1 cellular context compared by ENCODE assay signal in genomic region chr10:110872145-110872983, GRCh38.
A peak's percentile ranks its signal among the peaks of the same experiment; 100 is the strongest.
TF ChIP-seq lines count a peak whose summit lies in the region.

No MANE protein-coding gene starts in this region.

TF ChIP-seq in K562, 482 proteins besides CTCF, POLR2A, EP300 and RAD21 (continued from another document):
- TF ChIP-seq, protein P1, sequence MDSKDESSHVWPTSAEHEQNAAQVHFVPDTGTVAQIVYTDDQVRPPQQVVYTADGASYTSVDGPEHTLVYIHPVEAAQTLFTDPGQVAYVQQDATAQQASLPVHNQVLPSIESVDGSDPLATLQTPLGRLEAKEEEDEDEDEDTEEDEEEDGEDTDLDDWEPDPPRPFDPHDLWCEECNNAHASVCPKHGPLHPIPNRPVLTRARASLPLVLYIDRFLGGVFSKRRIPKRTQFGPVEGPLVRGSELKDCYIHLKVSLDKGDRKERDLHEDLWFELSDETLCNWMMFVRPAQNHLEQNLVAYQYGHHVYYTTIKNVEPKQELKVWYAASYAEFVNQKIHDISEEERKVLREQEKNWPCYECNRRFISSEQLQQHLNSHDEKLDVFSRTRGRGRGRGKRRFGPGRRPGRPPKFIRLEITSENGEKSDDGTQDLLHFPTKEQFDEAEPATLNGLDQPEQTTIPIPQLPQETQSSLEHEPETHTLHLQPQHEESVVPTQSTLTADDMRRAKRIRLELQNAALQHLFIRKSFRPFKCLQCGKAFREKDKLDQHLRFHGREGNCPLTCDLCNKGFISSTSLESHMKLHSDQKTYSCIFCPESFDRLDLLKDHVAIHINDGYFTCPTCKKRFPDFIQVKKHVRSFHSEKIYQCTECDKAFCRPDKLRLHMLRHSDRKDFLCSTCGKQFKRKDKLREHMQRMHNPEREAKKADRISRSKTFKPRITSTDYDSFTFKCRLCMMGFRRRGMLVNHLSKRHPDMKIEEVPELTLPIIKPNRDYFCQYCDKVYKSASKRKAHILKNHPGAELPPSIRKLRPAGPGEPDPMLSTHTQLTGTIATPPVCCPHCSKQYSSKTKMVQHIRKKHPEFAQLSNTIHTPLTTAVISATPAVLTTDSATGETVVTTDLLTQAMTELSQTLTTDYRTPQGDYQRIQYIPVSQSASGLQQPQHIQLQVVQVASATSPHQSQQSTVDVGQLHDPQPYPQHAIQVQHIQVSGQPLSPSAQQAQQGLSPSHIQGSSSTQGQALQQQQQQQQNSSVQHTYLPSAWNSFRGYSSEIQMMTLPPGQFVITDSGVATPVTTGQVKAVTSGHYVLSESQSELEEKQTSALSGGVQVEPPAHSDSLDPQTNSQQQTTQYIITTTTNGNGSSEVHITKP (IDR thresholded peaks at IDR 0.05; ENCODE audit: partially characterized antibody): peak; percentile 90
- no peak for TF ChIP-seq PBX2 (CRISPR knock-in tag; IDR thresholded peaks at IDR 0.05; ENCODE audit: low read depth)
- TF ChIP-seq PBX2 (tag; conservative IDR thresholded peaks at IDR 0.05; ENCODE audit: low read depth): peak; percentile 55
- TF ChIP-seq YBX1 (IDR thresholded peaks at IDR 0.05): no peak
- TF ChIP-seq JUNB (CRISPR knock-in tag; conservative IDR thresholded peaks at IDR 0.05): no peak
- no peak for TF ChIP-seq HINFP (tag; conservative IDR thresholded peaks at IDR 0.05; ENCODE audit: low read depth)
- no peak for TF ChIP-seq SP1 (CRISPR knock-in tag; IDR thresholded peaks at IDR 0.05)
- TF ChIP-seq SNRNP70 (optimal IDR thresholded peaks at IDR 0.05; ENCODE audit: low read depth, low read length): no peak
- TF ChIP-seq SAFB (IDR thresholded peaks at IDR 0.05; ENCODE audit: borderline replicate concordance, low read depth, low read length): no peak
- no peak for TF ChIP-seq TEAD2 (tag; IDR thresholded peaks at IDR 0.05)
- no peak for TF ChIP-seq STAT5B (CRISPR knock-in tag; IDR thresholded peaks at IDR 0.05)
